ENCODE assay signal across 31 cellular contexts in genomic region chr14:71388862-71389261, GRCh38.
DNase-seq lines count a peak whose midpoint lies in the region; ATAC-seq and TF ChIP-seq lines count a peak whose summit lies in the region.
"Had no signal": no experiment of that assay in that cellular context is flagged by ENCODE, and none has a peak within 500 bp of the region (broad histone marks: within the 10 kb centered on the region; RNA-seq: fewer than 3 reads in every experiment).

No MANE protein-coding gene starts in this region.

- no peak for TF ChIP-seq RAD21 in SK-N-SH (IDR thresholded peaks at IDR 0.05; ENCODE audit: low read length)

- H3K27ac ChIP-seq in HEK293 (ENCODE audit: extremely low read depth, low read depth, low read length) (no peak overlapping the region), SK-N-SH (ENCODE audit: low read depth in 2 of 2, low read length in 1 of 2) (no peak overlapping the region)
- H3K27ac ChIP-seq: ascending aorta; BLaER1 treated with 17β-estradiol and CSF1 and Interleukin-3, amounts not matched to agents 10 nM and 100 nM; GM23248; prostate gland; SJSA1; tibial nerve had no signal

- TF ChIP-seq EP300 in SK-N-SH (IDR thresholded peaks at IDR 0.05; ENCODE audit: borderline replicate concordance in 1 of 2, low read depth in 1 of 2, low read length in 1 of 2), result no peak

- no peak overlapping the region for H3K9ac ChIP-seq in SK-N-SH
- H3K9ac ChIP-seq: BLaER1 treated with 17β-estradiol and CSF1 and Interleukin-3, amounts not matched to agents 10 nM and 100 nM; GM23248 had no signal

- DNase-seq in Caco-2 (peak in 1 of 2 experiments; percentile 48), osteocyte (ENCODE audit: extremely low spot score, unreplicated experiment) (no peak), activated gamma-delta T cell treated with Interleukin-2 at 50 U/mL for 16 hours (no peak), SK-N-SH (no peak)
- DNase-seq: activated CD4-positive, CD25-positive, alpha-beta regulatory T cell treated with anti-CD3 and anti-CD28 coated beads, Interleukin-2, amount 50 U/mL, for 72 hours; activated CD8-positive, alpha-beta memory T cell treated with anti-CD3 and anti-CD28 coated beads for 24 hours; activated effector memory CD4-positive, alpha-beta T cell treated with anti-CD3 and anti-CD28 coated beads, Interleukin-2, amount 50 U/mL, for 16 hours; activated naive CD8-positive, alpha-beta T cell treated with anti-CD3 and anti-CD28 coated beads for 36 hours; activated T-cell treated with anti-CD3 and anti-CD28 coated beads for 4 hours; DMS153; GM23248; head of caudate nucleus; KG1; left ventricle myocardium superior; MG63; NCI-H1105; NCI-H2171; NCI-H510A treated with DMSO at 0.1 percent for 48 hours; RPMI8226; stimulated activated CD4-positive, alpha-beta T cell treated with anti-CD3 and anti-CD28 coated beads, Interleukin-4, amount 100 ng/mL, for 24 hours; T-cell had no signal

- H3K9me3 Mint-ChIP-seq in Caco-2 (ENCODE audit: unreplicated experiment) (peaks cover 7% of the 10 kb centered on the region), osteocyte (ENCODE audit: unreplicated experiment) (no peaks in the 10 kb centered on the region)
- H3K9me3 Mint-ChIP-seq in activated T-helper 17 cell treated with anti-CD3 and anti-CD28 coated beads, Interleukin-2, amount 50 U/mL, for 72 hours, result no peaks in the 10 kb centered on the region
- H3K9me3 Mint-ChIP-seq: mesothelial cell of epicardium, T-cell had no signal

- no peaks in the 10 kb centered on the region for H3K27me3 ChIP-seq in Caco-2 (replicated peaks; ENCODE audit: control insufficient read depth, insufficient read depth, low read length)
- H3K27me3 ChIP-seq in SK-N-SH (ENCODE audit: insufficient read depth), result no peaks in the 10 kb centered on the region
- H3K27me3 ChIP-seq: ascending aorta; BLaER1 treated with 17β-estradiol and CSF1 and Interleukin-3, amounts not matched to agents 10 nM and 100 nM; MG63; SJSA1; tibial nerve had no signal

- H3K4me1 ChIP-seq in Caco-2 (peaks cover 30% of the 10 kb centered on the region), HEK293 (ENCODE audit: control insufficient read depth, insufficient read depth, low read length) (peaks cover 6% of the 10 kb centered on the region), SK-N-SH (ENCODE audit: control insufficient read depth in 1 of 2, insufficient read depth in 2 of 2, low read depth in 1 of 2, low read length in 1 of 2) (peaks cover 2 to 27% of the 10 kb centered on the region in 2 experiments; a peak in 3 of 4 replicates)
- H3K4me1 ChIP-seq: ascending aorta, prostate gland, SJSA1 had no signal

- H3K79me2 ChIP-seq in SK-N-SH (ENCODE audit: insufficient read depth), result peaks cover 68% of the 10 kb centered on the region

- H3K4me3 ChIP-seq in Caco-2 (ENCODE audit: low read depth, low read length), result no peak overlapping the region
- H3K4me3 ChIP-seq in HEK293 (ENCODE audit: low read depth, low read length), result no peak overlapping the region
- H3K4me3 ChIP-seq in SK-N-SH (ENCODE audit: low read depth in 2 of 2, low read length in 1 of 2), result no peak overlapping the region
- H3K4me3 ChIP-seq: ascending aorta; BLaER1 treated with 17β-estradiol and CSF1 and Interleukin-3, amounts not matched to agents 10 nM and 100 nM; GM23248; MG63; prostate gland; SJSA1; tibial nerve had no signal

- no peaks in the 10 kb centered on the region for H3K9me2 ChIP-seq in SK-N-SH

- no peak overlapping the region for H3K4me2 ChIP-seq in SK-N-SH
- H3K4me2 ChIP-seq: BLaER1 treated with 17β-estradiol and CSF1 and Interleukin-3, amounts not matched to agents 10 nM and 100 nM had no signal

- intact Hi-C loops in Caco-2 (cut with micrococcal nuclease; ENCODE audit: unreplicated experiment), result no loop called here

- 70% methylated on average over 4 of the region's 4 CpGs for WGBS in SK-N-SH (ENCODE audit: low lambda C conversion rate)

- H3K36me3 Mint-ChIP-seq in Caco-2 (ENCODE audit: insufficient read depth, unreplicated experiment) (peaks cover 7% of the 10 kb centered on the region), osteocyte (ENCODE audit: unreplicated experiment) (peaks cover 6% of the 10 kb centered on the region)
- H3K36me3 Mint-ChIP-seq in activated T-helper 17 cell treated with anti-CD3 and anti-CD28 coated beads, Interleukin-2, amount 50 U/mL, for 72 hours (ENCODE audit: low read depth), result no peaks in the 10 kb centered on the region
- H3K36me3 Mint-ChIP-seq: mesothelial cell of epicardium had no signal

- CTCF ChIA-PET in Caco-2 (lab: Charles Lee) (no interaction called here), HEK293 (lab: Yijun Ruan, JAX) (no interaction called here), SK-N-SH (lab: Yijun Ruan, JAX) (interaction anchor here (1.5 kb wide), 1 partner anchor 15 kb away, joined by 4 read pairs; no protein-coding TSS in a partner anchor)

- POLR2A ChIA-PET in Caco-2 (lab: Charles Lee) (no interaction called here), HEK293 (lab: Yijun Ruan, JAX) (interaction anchor here (0.5 kb wide), 1 partner anchor 69 kb away, joined by 3 read pairs; the partner anchor contains the start of gene SIPA1L1), SK-N-SH (lab: Yijun Ruan, JAX) (no interaction called here)

- H3K36me3 ChIP-seq in Caco-2 (ENCODE audit: control insufficient read depth, insufficient read depth, low read length), result no peaks in the 10 kb centered on the region
- H3K36me3 ChIP-seq in HEK293 (ENCODE audit: control insufficient read depth in 2 of 2, insufficient read depth in 1 of 2, low read length in 2 of 2), result no peaks in the 10 kb centered on the region
- H3K36me3 ChIP-seq in SK-N-SH (replicated peaks in 1 of 2; ENCODE audit: control insufficient read depth in 1 of 2, insufficient read depth in 2 of 2, low read length in 1 of 2), result no peaks in the 10 kb centered on the region
- H3K36me3 ChIP-seq: ascending aorta, MG63, prostate gland, SJSA1, tibial nerve had no signal

- H4K20me1 ChIP-seq in SK-N-SH (ENCODE audit: insufficient read depth), result no peaks in the 10 kb centered on the region

- no peak for TF ChIP-seq CTCF in Caco-2 (IDR thresholded peaks at IDR 0.05; ENCODE audit: insufficient read depth in 1 of 2, low read depth in 1 of 2, low read length in 1 of 2, severe bottlenecking in 1 of 2, unreplicated experiment in 1 of 2)
- no peak for TF ChIP-seq CTCF in HEK293 (tag by site-specific recombination; IDR thresholded peaks at IDR 0.05)
- TF ChIP-seq CTCF in osteocyte (IDR thresholded peaks at IDR 0.05), result no peak
- TF ChIP-seq CTCF in SK-N-SH (IDR thresholded peaks at IDR 0.05), result no peak

- BruUV-seq in Caco-2 (replicated peaks; lab: Mats Ljungman, UMichigan), result no TSS peak

- H3K27ac Mint-ChIP-seq in Caco-2 (ENCODE audit: unreplicated experiment) (peak overlapping the region; percentile 23), osteocyte (ENCODE audit: unreplicated experiment) (peak overlapping the region; percentile 48)
- peak overlapping the region; percentile 11 for H3K27ac Mint-ChIP-seq in activated T-helper 17 cell treated with anti-CD3 and anti-CD28 coated beads, Interleukin-2, amount 50 U/mL, for 72 hours
- H3K27ac Mint-ChIP-seq: activated naive CD8-positive, alpha-beta T cell treated with anti-CD3 and anti-CD28 coated beads for 36 hours; T-cell had no signal

- no peak for ATAC-seq in activated T-helper 17 cell treated with anti-CD3 and anti-CD28 coated beads, Interleukin-2, amount 50 U/mL, for 72 hours (replicated peaks)
- ATAC-seq in HG02840 (IDR thresholded peaks at IDR 0.05; ENCODE audit: low FRiP score, unreplicated experiment), result no peak
- ATAC-seq: esophagus mucosa, left ventricle myocardium superior, T-cell had no signal

- H3K4me3 Mint-ChIP-seq in Caco-2 (ENCODE audit: unreplicated experiment) (no peak overlapping the region), osteocyte (ENCODE audit: unreplicated experiment) (no peak overlapping the region)
- H3K4me3 Mint-ChIP-seq in activated T-helper 17 cell treated with anti-CD3 and anti-CD28 coated beads, Interleukin-2, amount 50 U/mL, for 72 hours, result no peak overlapping the region
- H3K4me3 Mint-ChIP-seq: activated naive CD8-positive, alpha-beta T cell treated with anti-CD3 and anti-CD28 coated beads for 36 hours; mesothelial cell of epicardium; T-cell had no signal

- H2AFZ ChIP-seq in SK-N-SH (ENCODE audit: low read depth), result no peak overlapping the region
- H2AFZ ChIP-seq: GM23248 had no signal

- peaks cover 28% of the 10 kb centered on the region for H3K4me1 Mint-ChIP-seq in Caco-2 (ENCODE audit: low read depth, unreplicated experiment)
- H3K4me1 Mint-ChIP-seq in activated T-helper 17 cell treated with anti-CD3 and anti-CD28 coated beads, Interleukin-2, amount 50 U/mL, for 72 hours, result no peaks in the 10 kb centered on the region
- H3K4me1 Mint-ChIP-seq in osteocyte (ENCODE audit: unreplicated experiment), result peaks cover 32% of the 10 kb centered on the region

- peaks cover 5% of the 10 kb centered on the region for H3F3A ChIP-seq in SK-N-SH (replicated peaks; ENCODE audit: insufficient read depth)

- H3K9me3 ChIP-seq in Caco-2 (no peaks in the 10 kb centered on the region), HEK293 (ENCODE audit: control insufficient read depth, insufficient read depth, low read depth, low read length) (no peaks in the 10 kb centered on the region), SK-N-SH (no peaks in the 10 kb centered on the region)
- H3K9me3 ChIP-seq: ascending aorta, MG63, prostate gland, SJSA1, tibial nerve had no signal

- H3K27me3 Mint-ChIP-seq in Caco-2 (ENCODE audit: insufficient read depth, unreplicated experiment) (no peaks in the 10 kb centered on the region), osteocyte (ENCODE audit: unreplicated experiment) (no peaks in the 10 kb centered on the region)
- no peaks in the 10 kb centered on the region for H3K27me3 Mint-ChIP-seq in activated T-helper 17 cell treated with anti-CD3 and anti-CD28 coated beads, Interleukin-2, amount 50 U/mL, for 72 hours
- H3K27me3 Mint-ChIP-seq: activated naive CD8-positive, alpha-beta T cell treated with anti-CD3 and anti-CD28 coated beads for 36 hours; T-cell had no signal

TF ChIP-seq in HEK293, 187 proteins besides CTCF, POLR2A, EP300 and RAD21 (continues in another document):
- no peak for TF ChIP-seq ZXDB (tag by site-specific recombination; IDR thresholded peaks at IDR 0.05)
- TF ChIP-seq REPIN1 (tag by site-specific recombination; IDR thresholded peaks at IDR 0.05; ENCODE audit: low read depth), result no peak
- no peak for TF ChIP-seq ZFP41 (tag by site-specific recombination; IDR thresholded peaks at IDR 0.05; ENCODE audit: borderline replicate concordance)
- peak; percentile 36; the same call in 1 of the 2 replicates for TF ChIP-seq ZNF121 (tag by site-specific recombination; IDR thresholded peaks at IDR 0.05)

TF ChIP-seq in SK-N-SH, 30 proteins besides CTCF, POLR2A, EP300 and RAD21 (continues in another document):
- TF ChIP-seq RCOR1 (IDR thresholded peaks at IDR 0.05; ENCODE audit: low read length) (no peak), FOXM1 (IDR thresholded peaks at IDR 0.05; ENCODE audit: low read depth) (no peak), RFX5 (IDR thresholded peaks at IDR 0.05; ENCODE audit: low read length) (no peak), TEAD4 (IDR thresholded peaks at IDR 0.05; ENCODE audit: borderline replicate concordance, insufficient read depth) (no peak)
